In genomic region chr2:30428034-30428662, GRCh38 we compare ENCODE assay signal across 2 cellular contexts.
A peak's percentile ranks its signal among the peaks of the same experiment; 100 is the strongest.
TF ChIP-seq lines count a peak whose summit lies in the region.

No MANE protein-coding gene starts in this region.

TF ChIP-seq in SK-N-SH, 30 proteins besides CTCF, POLR2A, EP300 and RAD21:
- TF ChIP-seq MAX (IDR thresholded peaks at IDR 0.05; ENCODE audit: low read depth): no peak
- peak; percentile 91 for TF ChIP-seq GATA2 (CRISPR knock-in tag; IDR thresholded peaks at IDR 0.05)
TF ChIP-seq in SK-N-SH: peak in this region for 1.

TF ChIP-seq in K562, 482 proteins besides CTCF, POLR2A, EP300 and RAD21:
- TF ChIP-seq FOXJ2 (tag; IDR thresholded peaks at IDR 0.05) (peak; percentile 46), FOSL1 (tag; conservative IDR thresholded peaks at IDR 0.05) (peak; percentile 45; the same call in 1 of the 2 replicates), ATF3 (IDR thresholded peaks at IDR 0.05) (peak; percentile 91), ATF3 (CRISPR knock-in tag; conservative IDR thresholded peaks at IDR 0.05) (no peak), CEBPB (tag; IDR thresholded peaks at IDR 0.05) (peak; percentile 33; the same call in 1 of the 2 replicates), ZNF766 (CRISPR knock-in tag; conservative IDR thresholded peaks at IDR 0.05) (peak; percentile 43; the same call in 1 of the 2 replicates), BMI1 (IDR thresholded peaks at IDR 0.05; ENCODE audit: low read length) (no peak), UBTF (IDR thresholded peaks at IDR 0.05; ENCODE audit: borderline replicate concordance in 1 of 2, low read depth in 2 of 2, low read length in 2 of 2) (no peak), SMARCE1 (IDR thresholded peaks at IDR 0.05) (0 out of 2 replicates have a peak, but pooled peaks have one; percentile 50), PKNOX1 (IDR thresholded peaks at IDR 0.05) (peak; percentile 27; the same call in 1 of the 2 replicates), ELK3 (CRISPR knock-in tag; IDR thresholded peaks at IDR 0.05) (no peak), CEBPG (CRISPR knock-in tag; IDR thresholded peaks at IDR 0.05) (no peak), CEBPG (tag; conservative IDR thresholded peaks at IDR 0.05 in 1 of 2, IDR thresholded peaks at IDR 0.05 in 1 of 2) (peak; percentile 72 to 89), JUND (IDR thresholded peaks at IDR 0.05; ENCODE audit: borderline replicate concordance, low read depth, low read length) (peak; percentile 3; the same call in 1 of the 2 replicates), JUND (tag; IDR thresholded peaks at IDR 0.05; ENCODE audit: borderline replicate concordance, low read depth, low read length) (no peak), POLR2G (IDR thresholded peaks at IDR 0.05; ENCODE audit: low read depth, low read length) (no peak), SMARCA4 (IDR thresholded peaks at IDR 0.05) (peak; percentile 56; the same call in 1 of the 2 replicates), CREM (IDR thresholded peaks at IDR 0.05; ENCODE audit: low read depth) (no peak), ZNF318 (IDR thresholded peaks at IDR 0.05; ENCODE audit: borderline replicate concordance in 1 of 2, low read depth in 1 of 2) (0 out of 4 replicates have a peak, but pooled peaks of 1 of the 2 experiments have one; percentile 28), ZBTB49 (CRISPR knock-in tag; IDR thresholded peaks at IDR 0.05; ENCODE audit: borderline replicate concordance) (no peak), ATF7 (IDR thresholded peaks at IDR 0.05) (0 out of 2 replicates have a peak, but pooled peaks have one; percentile 19)
